In the genomic region with DNA sequence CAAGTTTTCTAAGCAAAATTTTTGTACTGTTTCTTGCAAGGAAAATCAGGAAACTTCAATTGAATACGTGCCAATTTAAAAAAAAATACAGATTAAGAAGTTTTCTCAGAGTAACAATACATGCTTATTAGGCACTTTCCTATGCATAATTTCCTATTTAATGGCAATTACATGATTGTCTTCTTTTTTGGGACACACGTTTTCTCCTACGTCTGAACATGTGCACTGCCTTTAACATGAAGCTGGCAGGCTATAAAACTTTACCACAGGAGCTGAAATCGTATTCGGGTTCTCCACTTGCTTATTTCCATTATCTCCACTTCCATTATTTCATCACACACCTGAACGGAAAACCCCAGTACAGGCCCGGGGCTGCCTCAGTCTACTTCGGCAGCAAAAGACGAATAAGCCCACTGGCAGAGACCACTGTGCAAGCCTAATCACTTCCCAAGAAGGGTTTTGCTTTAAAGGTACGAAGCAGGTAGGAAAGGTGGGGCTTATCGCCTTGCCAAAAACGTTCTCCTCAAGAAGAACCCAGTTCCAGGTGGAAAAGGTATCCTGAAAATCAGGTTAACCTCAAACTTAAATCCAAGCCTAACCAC, we compare ENCODE assay signal across 8 cellular contexts. TPM values are rescaled to one million over a fixed set of nuclear protein-coding genes. Genes with fewer than 3 reads are reported as not detected.
DNase-seq lines count a peak whose midpoint lies in the region; ATAC-seq and TF ChIP-seq lines count a peak whose summit lies in the region.

No MANE protein-coding gene starts in this region.

- peak overlapping the region; percentile 89 for H3K4me3 ChIP-seq in DOHH2 (ENCODE audit: low read length)
- H3K4me3 ChIP-seq in HUES64 (ENCODE audit: low read length) = peak overlapping the region; percentile 86
- H3K4me3 ChIP-seq in coronary artery = peak overlapping the region; percentile 92
- peak overlapping the region; percentile 83 to 89 for H3K4me3 ChIP-seq in muscle layer of duodenum (ENCODE audit: low read depth in 1 of 2, low read length in 2 of 2)

- no peaks in the 10 kb centered on the region for H3K27me3 ChIP-seq in DOHH2 (ENCODE audit: control insufficient read depth, low read length)
- H3K27me3 ChIP-seq in HUES64 (ENCODE audit: insufficient read depth, low read length) = no peaks in the 10 kb centered on the region
- no peaks in the 10 kb centered on the region for H3K27me3 ChIP-seq in muscle layer of duodenum (ENCODE audit: low read depth, low read length)

- peak overlapping the region; percentile 85 for H3K27ac ChIP-seq in DOHH2 (ENCODE audit: low read depth, low read length)
- peak overlapping the region; percentile 78; the same call in 1 of the 2 replicates for H3K27ac ChIP-seq in HUES64 (ENCODE audit: low read depth, low read length)
- H3K27ac ChIP-seq in coronary artery = peak overlapping the region; percentile 94 to 97
- peak overlapping the region; percentile 95 for H3K27ac ChIP-seq in muscle layer of duodenum (ENCODE audit: low read length)

- no peak for TF ChIP-seq CTCF in DOHH2 (IDR thresholded peaks at IDR 0.05; ENCODE audit: low read depth, low read length, poor library complexity, severe bottlenecking)
- TF ChIP-seq CTCF in coronary artery (IDR thresholded peaks at IDR 0.05) = no peak

- no peaks in the 10 kb centered on the region for H3K9me2 ChIP-seq in DOHH2 (replicated peaks; ENCODE audit: control insufficient read depth, low read length)

- H3K4me1 ChIP-seq in DOHH2 (ENCODE audit: control insufficient read depth, low read length) = peaks cover 41% of the 10 kb centered on the region
- H3K4me1 ChIP-seq in HUES64 (ENCODE audit: insufficient read depth, low read length) = peaks cover 30% of the 10 kb centered on the region
- H3K4me1 ChIP-seq in muscle layer of duodenum (ENCODE audit: control insufficient read depth in 1 of 2, insufficient read depth in 2 of 2, low read length in 2 of 2) = peaks cover 18 to 38% of the 10 kb centered on the region in 2 donors

- ATAC-seq in activated CD4-positive, CD25-positive, alpha-beta regulatory T cell treated with anti-CD3 and anti-CD28 coated beads, Interleukin-2, amount 50 U/mL, for 24 hours = no peak

- 1% methylated on average over 12 of the region's 12 CpGs for WGBS in HUES64

- H3K9me3 ChIP-seq in DOHH2 (ENCODE audit: control insufficient read depth, insufficient read depth, low read length) = peaks cover 7% of the 10 kb centered on the region; the same call in 1 of the 2 replicates
- H3K9me3 ChIP-seq in HUES64 (ENCODE audit: insufficient read depth, low read depth, low read length) = no peaks in the 10 kb centered on the region
- no peaks in the 10 kb centered on the region for H3K9me3 ChIP-seq in muscle layer of duodenum (ENCODE audit: control insufficient read depth in 1 of 2, low read length in 2 of 2)

- peaks cover 54% of the 10 kb centered on the region for H3K36me3 ChIP-seq in DOHH2 (ENCODE audit: control insufficient read depth, low read length)
- peaks cover 31% of the 10 kb centered on the region for H3K36me3 ChIP-seq in HUES64 (ENCODE audit: insufficient read depth, low read length)
- peaks cover 9 to 18% of the 10 kb centered on the region in 2 donors for H3K36me3 ChIP-seq in muscle layer of duodenum (ENCODE audit: control insufficient read depth in 1 of 2, insufficient read depth in 2 of 2, low read length in 2 of 2)

- peaks cover 72% of the 10 kb centered on the region for H3K79me2 ChIP-seq in DOHH2 (ENCODE audit: control insufficient read depth, low read length)

- H3K4me2 ChIP-seq in DOHH2 (ENCODE audit: low read length) = peak overlapping the region; percentile 96

- peak overlapping the region; percentile 82 for H3K9ac ChIP-seq in HUES64 (ENCODE audit: low read depth, low read length)

- peaks cover 5% of the 10 kb centered on the region for H3F3A ChIP-seq in DOHH2 (ENCODE audit: control insufficient read depth, insufficient read depth)

- DNase-seq in coronary artery (ENCODE audit: low spot score) = no peak
- DNase-seq in DMS53 treated with DMSO at 0.1 percent for 48 hours (lab: John Stamatoyannopoulos, UW; ENCODE audit: unreplicated experiment) = no peak
- no peak for DNase-seq in activated effector memory CD4-positive, alpha-beta T cell treated with anti-CD3 and anti-CD28 coated beads, Interleukin-2, amount 50 U/mL, for 16 hours
- no peak for DNase-seq in NCI-H2196 (lab: John Stamatoyannopoulos, UW; ENCODE audit: unreplicated experiment)

- 0 out of 2 replicates have a peak, but pooled peaks cover 3% of the 10 kb centered on the region for H4K20me1 ChIP-seq in DOHH2 (ENCODE audit: control insufficient read depth, insufficient read depth, low read depth, low read length)

RNA-seq across cellular contexts. Expression of a gene that starts 0.6 kb away (rescaled TPM):
- 39.2 TPM for polyA plus RNA-seq in HUES64 (2013, experiment 1 of 2)
- polyA plus RNA-seq in HUES64 (2013, experiment 2 of 2) = 38.5 TPM

RNA-seq across cellular contexts. Expression of a gene that starts 0.6 kb away (rescaled TPM):
- polyA plus RNA-seq in HUES64 (2013, experiment 1 of 2) = 5.7 TPM
- polyA plus RNA-seq in HUES64 (2013, experiment 2 of 2) = 6.2 TPM

RNA-seq across cellular contexts. Expression of a gene that starts 42.2 kb away (rescaled TPM):
- polyA plus RNA-seq in HUES64 (2013, experiment 1 of 2) = not detected
- polyA plus RNA-seq in HUES64 (2013, experiment 2 of 2) = not detected
